Comparison of ENCODE assay signal across 1 cellular context in genomic region chr6:32187009-32187709, GRCh38.
TF ChIP-seq lines count a peak whose summit lies in the region.

No MANE protein-coding gene starts in this region.

TF ChIP-seq in GM23338, 12 proteins besides CTCF, POLR2A, EP300 and RAD21 (continued from another document):
- TF ChIP-seq, protein P1, sequence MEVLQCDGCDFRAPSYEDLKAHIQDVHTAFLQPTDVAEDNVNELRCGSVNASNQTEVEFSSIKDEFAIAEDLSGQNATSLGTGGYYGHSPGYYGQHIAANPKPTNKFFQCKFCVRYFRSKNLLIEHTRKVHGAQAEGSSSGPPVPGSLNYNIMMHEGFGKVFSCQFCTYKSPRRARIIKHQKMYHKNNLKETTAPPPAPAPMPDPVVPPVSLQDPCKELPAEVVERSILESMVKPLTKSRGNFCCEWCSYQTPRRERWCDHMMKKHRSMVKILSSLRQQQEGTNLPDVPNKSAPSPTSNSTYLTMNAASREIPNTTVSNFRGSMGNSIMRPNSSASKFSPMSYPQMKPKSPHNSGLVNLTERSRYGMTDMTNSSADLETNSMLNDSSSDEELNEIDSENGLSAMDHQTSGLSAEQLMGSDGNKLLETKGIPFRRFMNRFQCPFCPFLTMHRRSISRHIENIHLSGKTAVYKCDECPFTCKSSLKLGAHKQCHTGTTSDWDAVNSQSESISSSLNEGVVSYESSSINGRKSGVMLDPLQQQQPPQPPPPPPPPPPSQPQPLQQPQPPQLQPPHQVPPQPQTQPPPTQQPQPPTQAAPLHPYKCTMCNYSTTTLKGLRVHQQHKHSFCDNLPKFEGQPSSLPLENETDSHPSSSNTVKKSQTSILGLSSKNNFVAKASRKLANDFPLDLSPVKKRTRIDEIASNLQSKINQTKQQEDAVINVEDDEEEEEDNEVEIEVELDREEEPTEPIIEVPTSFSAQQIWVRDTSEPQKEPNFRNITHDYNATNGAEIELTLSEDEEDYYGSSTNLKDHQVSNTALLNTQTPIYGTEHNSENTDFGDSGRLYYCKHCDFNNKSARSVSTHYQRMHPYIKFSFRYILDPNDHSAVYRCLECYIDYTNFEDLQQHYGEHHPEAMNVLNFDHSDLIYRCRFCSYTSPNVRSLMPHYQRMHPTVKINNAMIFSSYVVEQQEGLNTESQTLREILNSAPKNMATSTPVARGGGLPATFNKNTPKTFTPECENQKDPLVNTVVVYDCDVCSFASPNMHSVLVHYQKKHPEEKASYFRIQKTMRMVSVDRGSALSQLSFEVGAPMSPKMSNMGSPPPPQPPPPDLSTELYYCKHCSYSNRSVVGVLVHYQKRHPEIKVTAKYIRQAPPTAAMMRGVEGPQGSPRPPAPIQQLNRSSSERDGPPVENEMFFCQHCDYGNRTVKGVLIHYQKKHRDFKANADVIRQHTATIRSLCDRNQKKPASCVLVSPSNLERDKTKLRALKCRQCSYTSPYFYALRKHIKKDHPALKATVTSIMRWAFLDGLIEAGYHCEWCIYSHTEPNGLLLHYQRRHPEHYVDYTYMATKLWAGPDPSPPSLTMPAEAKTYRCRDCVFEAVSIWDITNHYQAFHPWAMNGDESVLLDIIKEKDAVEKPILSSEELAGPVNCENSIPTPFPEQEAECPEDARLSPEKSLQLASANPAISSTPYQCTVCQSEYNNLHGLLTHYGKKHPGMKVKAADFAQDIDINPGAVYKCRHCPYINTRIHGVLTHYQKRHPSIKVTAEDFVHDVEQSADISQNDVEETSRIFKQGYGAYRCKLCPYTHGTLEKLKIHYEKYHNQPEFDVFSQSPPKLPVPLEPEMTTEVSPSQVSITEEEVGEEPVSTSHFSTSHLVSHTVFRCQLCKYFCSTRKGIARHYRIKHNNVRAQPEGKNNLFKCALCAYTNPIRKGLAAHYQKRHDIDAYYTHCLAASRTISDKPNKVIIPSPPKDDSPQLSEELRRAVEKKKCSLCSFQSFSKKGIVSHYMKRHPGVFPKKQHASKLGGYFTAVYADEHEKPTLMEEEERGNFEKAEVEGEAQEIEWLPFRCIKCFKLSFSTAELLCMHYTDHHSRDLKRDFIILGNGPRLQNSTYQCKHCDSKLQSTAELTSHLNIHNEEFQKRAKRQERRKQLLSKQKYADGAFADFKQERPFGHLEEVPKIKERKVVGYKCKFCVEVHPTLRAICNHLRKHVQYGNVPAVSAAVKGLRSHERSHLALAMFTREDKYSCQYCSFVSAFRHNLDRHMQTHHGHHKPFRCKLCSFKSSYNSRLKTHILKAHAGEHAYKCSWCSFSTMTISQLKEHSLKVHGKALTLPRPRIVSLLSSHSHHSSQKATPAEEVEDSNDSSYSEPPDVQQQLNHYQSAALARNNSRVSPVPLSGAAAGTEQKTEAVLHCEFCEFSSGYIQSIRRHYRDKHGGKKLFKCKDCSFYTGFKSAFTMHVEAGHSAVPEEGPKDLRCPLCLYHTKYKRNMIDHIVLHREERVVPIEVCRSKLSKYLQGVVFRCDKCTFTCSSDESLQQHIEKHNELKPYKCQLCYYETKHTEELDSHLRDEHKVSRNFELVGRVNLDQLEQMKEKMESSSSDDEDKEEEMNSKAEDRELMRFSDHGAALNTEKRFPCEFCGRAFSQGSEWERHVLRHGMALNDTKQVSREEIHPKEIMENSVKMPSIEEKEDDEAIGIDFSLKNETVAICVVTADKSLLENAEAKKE (CRISPR knock-in tag; IDR thresholded peaks at IDR 0.05), result no peak
- no peak for TF ChIP-seq POLR2AphosphoS5 (IDR thresholded peaks at IDR 0.05; ENCODE audit: low read depth)
- no peak for TF ChIP-seq NANOG (IDR thresholded peaks at IDR 0.05; ENCODE audit: borderline replicate concordance)
- TF ChIP-seq EZH2 (IDR thresholded peaks at IDR 0.05; ENCODE audit: low read depth, unreplicated experiment), result no peak
- no peak for TF ChIP-seq REST (IDR thresholded peaks at IDR 0.05; ENCODE audit: unreplicated experiment)
- TF ChIP-seq ETS1 (IDR thresholded peaks at IDR 0.05), result no peak
- no peak for TF ChIP-seq ZNF331 (CRISPR knock-in tag; IDR thresholded peaks at IDR 0.05; ENCODE audit: low read depth)
- no peak for TF ChIP-seq ZNF114 (CRISPR knock-in tag; IDR thresholded peaks at IDR 0.05)
- TF ChIP-seq EZH2phosphoT487 (IDR thresholded peaks at IDR 0.05; ENCODE audit: unreplicated experiment), result no peak
- TF ChIP-seq STAT1 (IDR thresholded peaks at IDR 0.05; ENCODE audit: unreplicated experiment), result no peak
- no peak for TF ChIP-seq JUNB (IDR thresholded peaks at IDR 0.05; ENCODE audit: unreplicated experiment)
